Comparison of ENCODE assay signal across 29 cellular contexts in genomic region chr13:25709088-25709487, GRCh38.
DNase-seq lines count a peak whose midpoint lies in the region; ATAC-seq, FAIRE-seq and TF ChIP-seq lines count a peak whose summit lies in the region.
"Had no signal": no experiment of that assay in that cellular context is flagged by ENCODE, and none has a peak within 500 bp of the region (broad histone marks: within the 10 kb centered on the region; RNA-seq: fewer than 3 reads in every experiment).

No MANE protein-coding gene starts in this region.

- in situ Hi-C loops in K562 (cut with MboI), result no loop called here

- TF ChIP-seq POLR2A in K562 (conservative IDR thresholded peaks at IDR 0.05) (no peak), H54 (IDR thresholded peaks at IDR 0.05; ENCODE audit: low read depth, low read length) (no peak)

- no peaks in the 10 kb centered on the region for H3K4me1 ChIP-seq in cardiac muscle cell (ENCODE audit: low read depth)
- no peaks in the 10 kb centered on the region for H3K4me1 ChIP-seq in right atrium auricular region
- H3K4me1 ChIP-seq in KMS-11 (ENCODE audit: low read depth, poor library complexity, severe bottlenecking), result peaks cover 76% of the 10 kb centered on the region
- no peaks in the 10 kb centered on the region for H3K4me1 ChIP-seq in K562 (replicated peaks in 1 of 2; ENCODE audit: control insufficient read depth in 2 of 2, insufficient read depth in 2 of 2, low read length in 2 of 2)

- no TSS peak for BruUV-seq in K562 (replicated peaks; lab: Mats Ljungman, UMichigan)

- no peaks in the 10 kb centered on the region for H3K9me1 ChIP-seq in K562 (ENCODE audit: control insufficient read depth, insufficient read depth, low read length)

- no peak for TF ChIP-seq CTCF in cardiac muscle cell (IDR thresholded peaks at IDR 0.05; ENCODE audit: low read depth, low read length)
- TF ChIP-seq CTCF in right atrium auricular region (IDR thresholded peaks at IDR 0.05), result no peak
- TF ChIP-seq CTCF in KMS-11 (conservative IDR thresholded peaks at IDR 0.05; ENCODE audit: low read depth, low read length), result no peak
- no peak for TF ChIP-seq CTCF in K562 (IDR thresholded peaks at IDR 0.05 in 2 of 3, conservative IDR thresholded peaks at IDR 0.05 in 1 of 3; ENCODE audit: insufficient read depth in 2 of 3, low read depth in 1 of 3, low read length in 3 of 3)

- H3K27ac ChIP-seq in cardiac muscle cell (peak overlapping the region; percentile 7), right atrium auricular region (no peak overlapping the region), KMS-11 (peak overlapping the region; percentile 75), K562 (ENCODE audit: extremely low read depth, low read depth, low read length) (no peak overlapping the region)
- H3K27ac ChIP-seq: PC-9, SJCRH30 had no signal

- H2AFZ ChIP-seq in KMS-11 (ENCODE audit: low read depth) (peak overlapping the region; percentile 46; the same call in 1 of the 2 replicates), K562 (ENCODE audit: low read depth, low read length) (no peak overlapping the region)
- H2AFZ ChIP-seq: PC-9 had no signal

- H3K9ac ChIP-seq in KMS-11 (peak overlapping the region; percentile 30; the same call in 1 of the 2 replicates), K562 (ENCODE audit: insufficient read depth in 1 of 2, low read depth in 2 of 2, low read length in 2 of 2) (no peak overlapping the region)

- no peak for TF ChIP-seq RAD21 in K562 (CRISPR knock-in tag; conservative IDR thresholded peaks at IDR 0.05 in 1 of 2, IDR thresholded peaks at IDR 0.05 in 1 of 2)

- WGBS in K562 (ENCODE audit: insufficient coverage, low coverage, missing lambda C conversion rate), result 0% methylated on average over 2 of the region's 2 CpGs

- DNase-seq in cardiac muscle cell (ENCODE audit: low read depth in 1 of 2, low spot score in 1 of 2), result no peak
- DNase-seq in right atrium auricular region (ENCODE audit: low spot score), result no peak
- no peak for DNase-seq in K562 (ENCODE audit: extremely low read depth in 1 of 4, low spot score in 3 of 4)
- no peak for DNase-seq in NCI-H2107 (lab: John Stamatoyannopoulos, UW)
- no peak for DNase-seq in H54 (ENCODE audit: insufficient read length, low spot score)
- DNase-seq in AG20443 (ENCODE audit: low spot score), result no peak
- DNase-seq: C1 segment of cervical spinal cord; CD8-positive, alpha-beta T cell; DMS 273 treated with DMSO at 0.1 percent for 48 hours; DND-41; H7; HFFc6; KG1; NCI-H1105; NCI-H1436 treated with DMSO at 0.1 percent for 48 hours; NCI-H187 treated with DMSO at 0.1 percent for 48 hours; NCI-H446; NCI-H69; NK-92 treated with Interleukin-12 subunit alpha and Interleukin-12 subunit beta, amount 100 ng/mL, for 24 hours; PC-9; SJCRH30; T-helper 17 cell had no signal

- H3K9me3 ChIP-seq in cardiac muscle cell (ENCODE audit: low read depth) (no peaks in the 10 kb centered on the region), right atrium auricular region (no peaks in the 10 kb centered on the region), K562 (replicated peaks; ENCODE audit: control insufficient read depth, insufficient read depth, low read depth, low read length) (no peaks in the 10 kb centered on the region)
- H3K9me3 ChIP-seq: Caco-2, SJCRH30 had no signal

- intact Hi-C loops in K562 (cut with micrococcal nuclease), result no loop called here

- H3K4me3 ChIP-seq in cardiac muscle cell, result no peak overlapping the region
- no peak overlapping the region for H3K4me3 ChIP-seq in right atrium auricular region
- no peak overlapping the region for H3K4me3 ChIP-seq in KMS-11 (IDR thresholded peaks at IDR 0.05; ENCODE audit: insufficient read depth, low read depth, low read length)
- no peak overlapping the region for H3K4me3 ChIP-seq in K562
- H3K4me3 ChIP-seq: PC-9, SJCRH30 had no signal

- FAIRE-seq in K562 (lab: Jason Lieb, UNC) (no peak), H54 (lab: Jason Lieb, UNC) (no peak)
- FAIRE-seq: A204.1, GM12892, HTR-8/SVneo had no signal

- TF ChIP-seq EP300 in K562 (IDR thresholded peaks at IDR 0.05; ENCODE audit: low read length), result no peak

- H3K79me2 ChIP-seq in KMS-11 (ENCODE audit: insufficient read depth, low read depth) (no peaks in the 10 kb centered on the region), K562 (ENCODE audit: control insufficient read depth, insufficient read depth, low read length) (no peaks in the 10 kb centered on the region)

- peak overlapping the region; percentile 58 for H3K4me2 ChIP-seq in KMS-11
- no peak overlapping the region for H3K4me2 ChIP-seq in K562 (ENCODE audit: insufficient read depth, low read length)
- H3K4me2 ChIP-seq: PC-9 had no signal

- H3K27me3 ChIP-seq in cardiac muscle cell (no peaks in the 10 kb centered on the region), right atrium auricular region (no peaks in the 10 kb centered on the region), KMS-11 (ENCODE audit: insufficient read depth, low read depth) (no peaks in the 10 kb centered on the region), K562 (ENCODE audit: control insufficient read depth in 2 of 2, insufficient read depth in 2 of 2, low read length in 2 of 2) (no peaks in the 10 kb centered on the region; a peak in 2 of 5 replicates)
- H3K27me3 ChIP-seq: SJCRH30 had no signal

- CTCF ChIA-PET in K562 (lab: Yijun Ruan, JAX; ENCODE audit: low intra/inter-chr PET ratio), result no interaction called here

- H4K20me1 ChIP-seq in KMS-11 (ENCODE audit: insufficient read depth) (no peaks in the 10 kb centered on the region), K562 (replicated peaks; ENCODE audit: control insufficient read depth, insufficient read depth, low read length) (no peaks in the 10 kb centered on the region)

- H3K36me3 ChIP-seq in cardiac muscle cell, result no peaks in the 10 kb centered on the region
- no peaks in the 10 kb centered on the region for H3K36me3 ChIP-seq in right atrium auricular region
- no peaks in the 10 kb centered on the region for H3K36me3 ChIP-seq in KMS-11 (ENCODE audit: insufficient read depth)
- no peaks in the 10 kb centered on the region for H3K36me3 ChIP-seq in K562 (ENCODE audit: control insufficient read depth, insufficient read depth, low read length)
- H3K36me3 ChIP-seq: SJCRH30 had no signal

- POLR2A ChIA-PET in K562 (lab: Yijun Ruan, JAX), result interaction anchor here (0.6 kb wide), 1 partner anchor 32 kb away, joined by 3 read pairs; no protein-coding TSS in a partner anchor

- no peak for ATAC-seq in K562
- ATAC-seq: CD8-positive, alpha-beta T cell; Right ventricle myocardium inferior; SK-N-SH treated with all-trans-retinoic acid at 6 μM for 48 hours; T-helper 17 cell had no signal

TF ChIP-seq in K562, 482 proteins besides CTCF, POLR2A, EP300 and RAD21:
- TF ChIP-seq PRDM10 (IDR thresholded peaks at IDR 0.05; ENCODE audit: partially characterized antibody) (no peak), PKNOX1 (IDR thresholded peaks at IDR 0.05) (peak; percentile 38; the same call in 1 of the 2 replicates)
TF ChIP-seq in K562: peak in this region for 1.

Comparison
In these comparisons a context has a peak if more than half of its experiments do, and no peak if none do; other contexts are left out.
1. H3K27ac ChIP-seq: peak in cardiac muscle cell (single experiment) and KMS-11 (single experiment); none in right atrium auricular region (0 of 2) and K562 (single experiment).